Comparison of ENCODE assay signal across 26 cellular contexts in the genomic region with DNA sequence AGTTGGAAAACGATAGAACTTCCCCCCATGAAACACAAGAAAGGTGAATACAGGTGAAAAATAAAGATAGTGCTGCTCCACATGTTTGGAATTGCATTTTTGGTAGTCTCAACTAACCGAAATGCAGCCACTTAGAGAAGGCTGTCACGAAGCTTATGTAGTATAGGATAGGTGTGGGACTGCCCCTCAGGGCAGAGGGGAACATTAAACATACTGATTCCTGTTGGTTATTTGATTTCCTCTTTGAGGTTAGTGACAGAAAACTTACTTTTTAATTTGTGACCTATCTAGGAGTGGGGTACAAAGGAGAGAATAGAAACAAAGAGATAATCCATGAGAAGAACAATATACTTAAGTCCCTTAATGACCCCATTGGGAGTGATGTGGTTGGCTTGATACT.
"Had no signal": no experiment of that assay in that cellular context is flagged by ENCODE, and none has a peak within 500 bp of the region (broad histone marks: within the 10 kb centered on the region; RNA-seq: fewer than 3 reads in every experiment).

No MANE protein-coding gene starts in this region.

- H3K4me3 ChIP-seq: neural progenitor cell, ovary, psoas muscle, right lobe of liver, sigmoid colon, stomach, thoracic aorta, thyroid gland, transverse colon, upper lobe of right lung, uterus had no signal

- H3K27ac ChIP-seq: neural progenitor cell, ovary, parathyroid adenoma, psoas muscle, right lobe of liver, sigmoid colon, stomach, thoracic aorta, thyroid gland, transverse colon, upper lobe of right lung, uterus had no signal

- H3K4me1 ChIP-seq: parathyroid adenoma, psoas muscle, right lobe of liver, sigmoid colon, stomach, thyroid gland, transverse colon, upper lobe of right lung, uterus had no signal

- H3K4me2 ChIP-seq: neural progenitor cell had no signal

- H3K9ac ChIP-seq: neural progenitor cell, parathyroid adenoma had no signal

- DNase-seq: naive thymus-derived CD4-positive, alpha-beta T cell; natural killer cell; occipital lobe; ovary; posterior cingulate gyrus; psoas muscle; right cardiac atrium; right lobe of liver; sigmoid colon; small intestine; stimulated activated CD4-positive, alpha-beta T cell treated with anti-CD3 and anti-CD28 coated beads, Interleukin-15, amount 100 ng/mL, for 24 hours; stimulated activated CD4-positive, alpha-beta T cell treated with anti-CD3 and anti-CD28 coated beads, Interleukin-2, amount 100 ng/mL, for 24 hours; stimulated activated CD4-positive, alpha-beta T cell treated with anti-CD3 and anti-CD28 coated beads, Interleukin-2, amount 100 ng/mL, for 48 hours; stimulated activated CD4-positive, alpha-beta T cell treated with anti-CD3 and anti-CD28 coated beads, Interleukin-4, amount 100 ng/mL, for 24 hours; stimulated activated naive CD4-positive, alpha-beta T cell treated with Interleukin-2 at 50 U/mL for 16 hours; stomach; thyroid gland; transverse colon; upper lobe of right lung; uterus had no signal

- H3K27me3 Mint-ChIP-seq: naive thymus-derived CD4-positive, alpha-beta T cell; progenitor cell of endocrine pancreas; type B pancreatic cell had no signal

- H3K36me3 ChIP-seq: neural progenitor cell, ovary, right lobe of liver, sigmoid colon, stomach, thoracic aorta, thyroid gland, transverse colon, upper lobe of right lung, uterus had no signal

- H3K9me3 Mint-ChIP-seq: natural killer cell, nephron, neural progenitor cell had no signal

- H3K79me2 ChIP-seq: parathyroid adenoma had no signal

- H3K4me3 Mint-ChIP-seq: naive thymus-derived CD4-positive, alpha-beta T cell; natural killer cell; nephron; neural progenitor cell; type B pancreatic cell had no signal

- H2AFZ ChIP-seq: neural progenitor cell, parathyroid adenoma had no signal

- H3K9me3 ChIP-seq: ovary, psoas muscle, right lobe of liver, sigmoid colon, stomach, thoracic aorta, thyroid gland, transverse colon, upper lobe of right lung, uterus had no signal

- H3K4me1 Mint-ChIP-seq: nephron had no signal

- H3K27me3 ChIP-seq: ovary, right lobe of liver, sigmoid colon, stomach, thyroid gland, transverse colon, upper lobe of right lung, uterus had no signal

- H3K27ac Mint-ChIP-seq: natural killer cell, nephron, neural progenitor cell, progenitor cell of endocrine pancreas, type B pancreatic cell had no signal

- ATAC-seq: naive thymus-derived CD4-positive, alpha-beta T cell; natural killer cell; psoas muscle; right cardiac atrium; right lobe of liver; upper lobe of right lung had no signal

- H3K36me3 Mint-ChIP-seq: natural killer cell, neural progenitor cell, type B pancreatic cell had no signal
